Comparison of ENCODE assay signal across 2 cellular contexts in the genomic region with DNA sequence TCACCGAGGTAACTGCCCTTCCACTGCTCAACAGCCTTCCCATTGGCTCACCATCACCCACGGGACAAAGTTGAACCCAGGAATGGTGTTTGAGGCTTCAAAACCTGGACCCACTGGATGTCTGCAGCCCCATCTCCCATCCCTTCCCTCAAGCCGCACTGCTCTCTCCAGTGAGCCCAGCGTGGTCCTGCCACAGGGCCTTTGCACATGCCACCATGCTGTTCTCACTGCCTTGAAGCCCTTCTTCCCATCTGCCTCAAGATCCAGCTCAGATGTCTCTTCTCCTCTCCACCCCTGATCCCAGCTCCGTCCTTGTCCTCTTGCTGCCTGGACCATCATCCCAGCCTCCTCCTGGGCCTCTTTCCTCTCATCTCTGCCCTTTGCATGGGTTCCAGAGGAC.
TF ChIP-seq lines count a peak whose summit lies in the region.

No MANE protein-coding gene starts in this region.

TF ChIP-seq in H1, 55 proteins besides CTCF, POLR2A, EP300 and RAD21:
- TF ChIP-seq NANOG (IDR thresholded peaks at IDR 0.05; ENCODE audit: insufficient read depth, low read depth, low read length, poor library complexity, severe bottlenecking) (no peak), KDM1A (IDR thresholded peaks at IDR 0.05; ENCODE audit: borderline replicate concordance, low read length) (0 out of 2 replicates have a peak, but pooled peaks have one; percentile 62), SAP30 (IDR thresholded peaks at IDR 0.05; ENCODE audit: insufficient read depth, insufficient replicate concordance, low read length) (no peak), RNF2 (IDR thresholded peaks at IDR 0.05; ENCODE audit: borderline replicate concordance, low read depth, low read length, missing control alignments, poor library complexity, severe bottlenecking) (no peak), SUZ12 (IDR thresholded peaks at IDR 0.05; ENCODE audit: low read length) (no peak)

TF ChIP-seq in SK-N-SH, 30 proteins besides CTCF, POLR2A, EP300 and RAD21:
- TF ChIP-seq ELF1 (IDR thresholded peaks at IDR 0.05) (no peak), FOSL2 (IDR thresholded peaks at IDR 0.05; ENCODE audit: borderline replicate concordance, low read depth) (no peak), TEAD4 (IDR thresholded peaks at IDR 0.05; ENCODE audit: borderline replicate concordance, insufficient read depth) (no peak), EZH2phosphoT487 (IDR thresholded peaks at IDR 0.05; ENCODE audit: borderline replicate concordance, low read depth) (no peak), FOXJ3 (CRISPR knock-in tag; IDR thresholded peaks at IDR 0.05) (no peak), MXI1 (IDR thresholded peaks at IDR 0.05; ENCODE audit: low read depth, low read length) (no peak), TAF1 (IDR thresholded peaks at IDR 0.05; ENCODE audit: borderline replicate concordance, low read depth, low read length) (no peak), RXRA (IDR thresholded peaks at IDR 0.05; ENCODE audit: borderline replicate concordance, low read depth) (no peak), CHD2 (IDR thresholded peaks at IDR 0.05; ENCODE audit: low read length, partially characterized antibody) (no peak), YY1 (IDR thresholded peaks at IDR 0.05; ENCODE audit: low read depth) (no peak), NFIC (IDR thresholded peaks at IDR 0.05; ENCODE audit: borderline replicate concordance) (no peak), RCOR1 (IDR thresholded peaks at IDR 0.05; ENCODE audit: low read length) (no peak), POLR2AphosphoS5 (IDR thresholded peaks at IDR 0.05; ENCODE audit: low read depth, low read length) (no peak), GABPA (IDR thresholded peaks at IDR 0.05; ENCODE audit: low read depth) (no peak), SMC3 (IDR thresholded peaks at IDR 0.05; ENCODE audit: low read depth, low read length) (no peak)
- TF ChIP-seq, protein P1, sequence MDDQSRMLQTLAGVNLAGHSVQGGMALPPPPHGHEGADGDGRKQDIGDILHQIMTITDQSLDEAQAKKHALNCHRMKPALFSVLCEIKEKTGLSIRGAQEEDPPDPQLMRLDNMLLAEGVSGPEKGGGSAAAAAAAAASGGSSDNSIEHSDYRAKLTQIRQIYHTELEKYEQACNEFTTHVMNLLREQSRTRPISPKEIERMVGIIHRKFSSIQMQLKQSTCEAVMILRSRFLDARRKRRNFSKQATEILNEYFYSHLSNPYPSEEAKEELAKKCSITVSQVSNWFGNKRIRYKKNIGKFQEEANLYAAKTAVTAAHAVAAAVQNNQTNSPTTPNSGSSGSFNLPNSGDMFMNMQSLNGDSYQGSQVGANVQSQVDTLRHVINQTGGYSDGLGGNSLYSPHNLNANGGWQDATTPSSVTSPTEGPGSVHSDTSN (IDR thresholded peaks at IDR 0.05), result no peak
- TF ChIP-seq, protein P2, sequence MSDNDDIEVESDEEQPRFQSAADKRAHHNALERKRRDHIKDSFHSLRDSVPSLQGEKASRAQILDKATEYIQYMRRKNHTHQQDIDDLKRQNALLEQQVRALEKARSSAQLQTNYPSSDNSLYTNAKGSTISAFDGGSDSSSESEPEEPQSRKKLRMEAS (IDR thresholded peaks at IDR 0.05; ENCODE audit: low read depth), result no peak
